In the genomic region with DNA sequence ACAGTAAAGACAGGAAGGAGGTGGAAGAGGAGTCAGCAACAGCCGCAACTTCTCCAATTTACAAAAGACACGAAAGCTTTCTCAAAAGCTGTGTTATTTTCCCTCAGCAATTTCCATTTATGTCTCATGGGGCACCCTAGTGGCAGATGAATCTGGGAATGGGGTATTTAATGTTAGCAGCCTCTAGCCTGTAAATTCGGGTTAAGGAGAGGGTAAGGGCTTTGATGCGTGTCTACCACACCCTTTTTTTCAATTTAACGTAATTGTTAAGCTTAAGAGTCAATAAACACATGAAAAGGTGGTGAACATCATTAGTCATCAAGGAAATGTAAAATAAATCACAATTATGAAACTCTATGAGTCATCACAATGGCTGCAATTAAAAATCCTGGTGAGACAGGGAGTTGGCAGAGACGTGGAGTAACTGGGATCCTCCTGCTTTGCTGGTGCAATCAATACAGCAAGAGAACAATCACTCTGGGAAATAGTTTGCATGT, we compare ENCODE assay signal across 10 cellular contexts.
A peak's percentile ranks its signal among the peaks of the same experiment; 100 is the strongest.
DNase-seq lines count a peak whose midpoint lies in the region; ATAC-seq and TF ChIP-seq lines count a peak whose summit lies in the region.
"Had no signal": no experiment of that assay in that cellular context is flagged by ENCODE, and none has a peak within 500 bp of the region (broad histone marks: within the 10 kb centered on the region; RNA-seq: fewer than 3 reads in every experiment).

No MANE protein-coding gene starts in this region.

- BruUV-seq in MCF 10A (replicated peaks; lab: Mats Ljungman, UMichigan) = no TSS peak

- H3K36me3 ChIP-seq in breast epithelium (no peaks in the 10 kb centered on the region), fibroblast of lung (ENCODE audit: control insufficient read depth, insufficient read depth, low read length) (no peaks in the 10 kb centered on the region)
- H3K36me3 ChIP-seq: HAP-1 had no signal

- H3K9me3 ChIP-seq in breast epithelium = no peaks in the 10 kb centered on the region
- no peaks in the 10 kb centered on the region for H3K9me3 ChIP-seq in fibroblast of lung (ENCODE audit: control insufficient read depth, insufficient read depth, low read depth, low read length)
- H3K9me3 ChIP-seq: HAP-1 had no signal

- H3K27me3 Mint-ChIP-seq in MCF 10A (ENCODE audit: insufficient read depth, unreplicated experiment) = no peaks in the 10 kb centered on the region

- ATAC-seq in GM19452 (IDR thresholded peaks at IDR 0.05; ENCODE audit: unreplicated experiment) (no peak), Right ventricle myocardium superior (ENCODE audit: poor library complexity) (no peak), GM19328 (IDR thresholded peaks at IDR 0.05; ENCODE audit: unreplicated experiment) (no peak)

- H3K9ac ChIP-seq in fibroblast of lung (ENCODE audit: insufficient read depth, low read length) = no peak overlapping the region

- no peaks in the 10 kb centered on the region for H3K36me3 Mint-ChIP-seq in MCF 10A (ENCODE audit: insufficient read depth, unreplicated experiment)

- no peak overlapping the region for H2AFZ ChIP-seq in fibroblast of lung (ENCODE audit: low read length)

- peak overlapping the region; percentile 21 for H3K4me3 Mint-ChIP-seq in MCF 10A (ENCODE audit: unreplicated experiment)

- no peaks in the 10 kb centered on the region for H3K9me3 Mint-ChIP-seq in MCF 10A (ENCODE audit: unreplicated experiment)

- no peak for TF ChIP-seq POLR2A in breast epithelium (IDR thresholded peaks at IDR 0.05)

- no peaks in the 10 kb centered on the region for H4K20me1 ChIP-seq in fibroblast of lung (ENCODE audit: control insufficient read depth, extremely low read depth, insufficient read depth, low read length)

- no peak overlapping the region for H3K4me3 ChIP-seq in breast epithelium
- H3K4me3 ChIP-seq in fibroblast of lung (replicated peaks in 1 of 4; ENCODE audit: control extremely low read depth in 1 of 4, insufficient read depth in 1 of 4, low read depth in 3 of 4, low read length in 4 of 4) = no peak overlapping the region
- H3K4me3 ChIP-seq: HAP-1 had no signal

- H3K4me1 ChIP-seq in breast epithelium (no peaks in the 10 kb centered on the region), fibroblast of lung (ENCODE audit: control insufficient read depth, extremely low read depth, insufficient read depth, low read length) (no peaks in the 10 kb centered on the region)
- H3K4me1 ChIP-seq: HAP-1 had no signal

- no peaks in the 10 kb centered on the region for H3K27me3 ChIP-seq in breast epithelium
- no peaks in the 10 kb centered on the region for H3K27me3 ChIP-seq in fibroblast of lung (ENCODE audit: control insufficient read depth, insufficient read depth, low read length)

- DNase-seq in MCF 10A (ENCODE audit: unreplicated experiment) (peak; percentile 95), breast epithelium (ENCODE audit: low spot score in 2 of 2) (no peak), RPMI7951 (ENCODE audit: low read depth) (peak; percentile 68), fibroblast of lung (ENCODE audit: low read depth in 2 of 2) (peak; percentile 31 to 96), Right ventricle myocardium superior (no peak), cardiac septum (ENCODE audit: low spot score) (no peak)
- DNase-seq: aorta had no signal

- POLR2A ChIA-PET in MCF 10A (lab: Yijun Ruan, JAX) = interaction anchor here (0.6 to 1.0 kb wide), 5 partner anchors 15 to 661 kb away, joined by 3 to 4 read pairs (median 3); no protein-coding TSS in a partner anchor

- H3K27ac Mint-ChIP-seq in MCF 10A (ENCODE audit: low read depth, unreplicated experiment) = peak overlapping the region; percentile 89

- CTCF ChIA-PET in MCF 10A (lab: Yijun Ruan, JAX) = interaction anchor here (0.6 to 0.8 kb wide), 4 partner anchors 26 to 650 kb away, joined by 3 to 4 read pairs (median 3); no protein-coding TSS in a partner anchor

- TF ChIP-seq CTCF in MCF 10A (IDR thresholded peaks at IDR 0.05; ENCODE audit: unreplicated experiment) (peak; percentile 49), breast epithelium (IDR thresholded peaks at IDR 0.05) (no peak), fibroblast of lung (conservative IDR thresholded peaks at IDR 0.05 in 1 of 2, IDR thresholded peaks at IDR 0.05 in 1 of 2; ENCODE audit: low read depth in 1 of 2, low read length in 2 of 2) (no peak)

- no peak overlapping the region for H3K27ac ChIP-seq in breast epithelium
- no peak overlapping the region for H3K27ac ChIP-seq in fibroblast of lung (ENCODE audit: insufficient read depth, low read length)

- intact Hi-C loops in MCF 10A (cut with micrococcal nuclease) = loop anchor here (1.0 to 10.0 kb wide), 3 partner anchors 68 to 867 kb away; a partner anchor contains a TSS
- intact Hi-C loops in breast epithelium (cut with DNase I; ENCODE audit: low total_unique reads) = no loop called here
- intact Hi-C loops in Right ventricle myocardium superior (cut with DNase I) = no loop called here
- intact Hi-C loops in cardiac septum (cut with DNase I) = no loop called here

- no peaks in the 10 kb centered on the region for H3K79me2 ChIP-seq in fibroblast of lung (ENCODE audit: control insufficient read depth, insufficient read depth, low read length)

- peaks cover 41% of the 10 kb centered on the region for H3K4me1 Mint-ChIP-seq in MCF 10A (ENCODE audit: insufficient read depth, unreplicated experiment)

- no peak overlapping the region for H3K4me2 ChIP-seq in fibroblast of lung (ENCODE audit: extremely low read depth, insufficient read depth, low read length)

Comparison
In these comparisons a context has a peak if more than half of its experiments do, and no peak if none do; other contexts are left out.
1. DNase-seq: peak in MCF 10A (single experiment), RPMI7951 (single experiment) and fibroblast of lung (2 of 2); none in breast epithelium (0 of 2), Right ventricle myocardium superior (single experiment) and cardiac septum (single experiment).